Comparison of ENCODE assay signal across 9 cellular contexts in the genomic region with DNA sequence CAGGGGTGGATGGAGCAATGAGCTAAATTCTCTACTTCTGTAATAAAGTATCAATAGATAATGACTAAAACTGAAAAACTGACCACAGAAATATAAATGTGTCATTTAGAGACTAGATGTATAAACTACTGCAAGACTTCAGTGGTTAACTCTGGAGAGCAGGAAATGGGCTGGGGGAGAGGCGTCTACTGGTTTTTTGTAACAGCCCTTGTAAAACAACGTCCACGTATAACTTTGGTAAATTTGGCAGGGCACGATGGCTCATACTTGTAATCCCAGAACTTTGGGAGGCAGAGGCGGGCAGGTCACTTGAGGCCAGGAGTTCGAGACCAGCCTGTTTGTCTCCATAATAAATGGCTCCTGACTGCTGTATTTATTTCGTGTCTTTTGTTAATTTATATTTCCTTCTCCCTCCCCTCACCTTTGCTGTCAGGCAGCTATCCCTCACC. TPM values are rescaled to one million over a fixed set of nuclear protein-coding genes. Genes with fewer than 3 reads are reported as not detected.
DNase-seq lines count a peak whose midpoint lies in the region; ATAC-seq and TF ChIP-seq lines count a peak whose summit lies in the region.
"Had no signal": no experiment of that assay in that cellular context is flagged by ENCODE, and none has a peak within 500 bp of the region (broad histone marks: within the 10 kb centered on the region; RNA-seq: fewer than 3 reads in every experiment).

No MANE protein-coding gene starts in this region.

- ATAC-seq in GM21423 (IDR thresholded peaks at IDR 0.05; ENCODE audit: unreplicated experiment) (peak; percentile 52), IMR-90 (ENCODE audit: low read depth) (no peak; the same call in 1 of the 2 replicates)
- ATAC-seq in activated T-cell treated with anti-CD3 and anti-CD28 coated beads, Interleukin-2, amount 50 U/mL, for 72 hours (replicated peaks in 1 of 2), result peak; percentile 59 to 69
- peak; percentile 78 for ATAC-seq in stimulated activated effector memory CD8-positive, alpha-beta T cell treated with anti-CD3 and anti-CD28 coated beads, Interleukin-12 subunit alpha, Interleukin-12 subunit beta, amount 100 ng/mL, for 72 hours

- H3K4me1 ChIP-seq in CD8-positive, alpha-beta memory T cell (ENCODE audit: insufficient read depth, low read length), result peaks cover 80% of the 10 kb centered on the region
- H3K4me1 ChIP-seq in IMR-90 (ENCODE audit: control insufficient read depth, insufficient read depth, low read length), result peaks cover 6% of the 10 kb centered on the region; the same call in 1 of the 2 replicates

- H3K4me3 Mint-ChIP-seq in CD8-positive, alpha-beta memory T cell, result peak overlapping the region; percentile 63 to 92 (median 79)
- H3K4me3 Mint-ChIP-seq in activated T-cell treated with anti-CD3 and anti-CD28 coated beads, Interleukin-2, amount 50 U/mL, for 72 hours, result peak overlapping the region; percentile 66 to 79
- peak overlapping the region; percentile 96 for H3K4me3 Mint-ChIP-seq in stimulated activated effector memory CD8-positive, alpha-beta T cell treated with anti-CD3 and anti-CD28 coated beads, Interleukin-12 subunit alpha, Interleukin-12 subunit beta, amount 100 ng/mL, for 72 hours
- H3K4me3 Mint-ChIP-seq in HFFc6, result no peak overlapping the region

- peaks cover 3 to 26% (median 7%) of the 10 kb centered on the region in 3 donors for H3K36me3 Mint-ChIP-seq in CD8-positive, alpha-beta memory T cell
- H3K36me3 Mint-ChIP-seq in activated T-cell treated with anti-CD3 and anti-CD28 coated beads, Interleukin-2, amount 50 U/mL, for 72 hours (ENCODE audit: insufficient read depth in 2 of 2), result peaks cover 23 to 26% of the 10 kb centered on the region in 2 donors
- H3K36me3 Mint-ChIP-seq in stimulated activated effector memory CD8-positive, alpha-beta T cell treated with anti-CD3 and anti-CD28 coated beads, Interleukin-12 subunit alpha, Interleukin-12 subunit beta, amount 100 ng/mL, for 72 hours, result peaks cover 100% of the 10 kb centered on the region
- H3K36me3 Mint-ChIP-seq in HFFc6 (ENCODE audit: low read depth), result no peaks in the 10 kb centered on the region

- H3K4me1 Mint-ChIP-seq in CD8-positive, alpha-beta memory T cell, result peaks cover 84 to 94% (median 93%) of the 10 kb centered on the region in 3 donors
- peaks cover 94% of the 10 kb centered on the region for H3K4me1 Mint-ChIP-seq in activated T-cell treated with anti-CD3 and anti-CD28 coated beads, Interleukin-2, amount 50 U/mL, for 72 hours (ENCODE audit: low read depth)
- H3K4me1 Mint-ChIP-seq in stimulated activated effector memory CD8-positive, alpha-beta T cell treated with anti-CD3 and anti-CD28 coated beads, Interleukin-12 subunit alpha, Interleukin-12 subunit beta, amount 100 ng/mL, for 72 hours, result peaks cover 95% of the 10 kb centered on the region
- peaks cover 41% of the 10 kb centered on the region for H3K4me1 Mint-ChIP-seq in HFFc6 (ENCODE audit: low read depth)

- intact Hi-C loops in IMR-90 (cut with micrococcal nuclease), result no loop called here

- H3K9ac ChIP-seq in IMR-90 (ENCODE audit: low read depth, low read length), result no peak overlapping the region

- no peaks in the 10 kb centered on the region for H3K36me3 ChIP-seq in CD8-positive, alpha-beta memory T cell (ENCODE audit: insufficient read depth, low read length)
- no peaks in the 10 kb centered on the region for H3K36me3 ChIP-seq in IMR-90 (ENCODE audit: control insufficient read depth, insufficient read depth, low read length)
- H3K36me3 ChIP-seq: cardiac muscle cell had no signal

- no peak overlapping the region for H3K4me2 ChIP-seq in IMR-90 (ENCODE audit: low read depth, low read length)

- peak overlapping the region in 1 of 2 experiments; percentile 47; a peak in 1 of 4 replicates for H4K8ac ChIP-seq in IMR-90 (ENCODE audit: low read depth in 2 of 2, low read length in 2 of 2)

- peak overlapping the region; percentile 42; the same call in 1 of the 2 replicates for H3K23ac ChIP-seq in IMR-90 (ENCODE audit: low read depth, low read length)

- H3K27me3 ChIP-seq in CD8-positive, alpha-beta memory T cell (ENCODE audit: insufficient read depth, low read length, poor library complexity, severe bottlenecking), result no peaks in the 10 kb centered on the region
- H3K27me3 ChIP-seq in IMR-90 (ENCODE audit: control insufficient read depth, insufficient read depth, low read length), result no peaks in the 10 kb centered on the region
- H3K27me3 ChIP-seq: cardiac muscle cell had no signal

- H3K79me1 ChIP-seq in IMR-90 (ENCODE audit: low read depth in 1 of 2, low read length in 2 of 2), result peaks cover 9 to 31% of the 10 kb centered on the region in 2 experiments; a peak in 3 of 4 replicates

- WGBS in IMR-90 (ENCODE audit: extremely low coverage in 2 of 2, insufficient read length in 1 of 2), 2 experiments, result no CpG with 5 or more reads among the region's 7 CpGs

- no peak for TF ChIP-seq POLR2A in IMR-90 (IDR thresholded peaks at IDR 0.05; ENCODE audit: low read depth, low read length)

- in situ Hi-C loops in IMR-90 (cut with MboI; ENCODE audit: low sequenced_read_pairs), result no loop called here

- no peaks in the 10 kb centered on the region for H3K27me3 Mint-ChIP-seq in CD8-positive, alpha-beta memory T cell
- no peaks in the 10 kb centered on the region for H3K27me3 Mint-ChIP-seq in activated T-cell treated with anti-CD3 and anti-CD28 coated beads, Interleukin-2, amount 50 U/mL, for 72 hours (ENCODE audit: low read depth)
- peaks cover 5% of the 10 kb centered on the region; the same call in 1 of the 2 replicates for H3K27me3 Mint-ChIP-seq in HFFc6 (ENCODE audit: insufficient read depth)

- peak overlapping the region; percentile 40; the same call in 1 of the 2 replicates for H2BK20ac ChIP-seq in IMR-90 (ENCODE audit: low read depth, low read length)

- H3K9me3 ChIP-seq in CD8-positive, alpha-beta memory T cell (ENCODE audit: low read length), result no peaks in the 10 kb centered on the region
- no peaks in the 10 kb centered on the region for H3K9me3 ChIP-seq in IMR-90 (ENCODE audit: control insufficient read depth, insufficient read depth, low read length)

- H3K4ac ChIP-seq in IMR-90 (ENCODE audit: low read depth, low read length), result peak overlapping the region; percentile 59

- H3K18ac ChIP-seq in IMR-90 (ENCODE audit: low read depth, low read length), result no peak overlapping the region

- TF ChIP-seq CTCF in IMR-90 (conservative IDR thresholded peaks at IDR 0.05; ENCODE audit: low read depth, low read length) (no peak), HFFc6 (IDR thresholded peaks at IDR 0.05) (no peak)

- peak overlapping the region; percentile 68 for H3K14ac ChIP-seq in IMR-90 (replicated peaks; ENCODE audit: low read depth, low read length)

- CTCF ChIA-PET in CD8-positive, alpha-beta memory T cell (lab: Charles Lee), result interaction anchor here (0.7 to 2.2 kb wide), 6 partner anchors 10 to 53 kb away, joined by 3 to 8 read pairs (median 4); no protein-coding TSS in a partner anchor
- CTCF ChIA-PET in IMR-90 (lab: Yijun Ruan, JAX), result no interaction called here

- no peak overlapping the region for H4K5ac ChIP-seq in IMR-90 (ENCODE audit: low read depth, low read length)

- peak overlapping the region; percentile 87 for H2AK5ac ChIP-seq in IMR-90 (ENCODE audit: low read depth, low read length)

- BruUV-seq in IMR-90 (replicated peaks; lab: Mats Ljungman, UMichigan), result no TSS peak

- H3K27ac Mint-ChIP-seq in CD8-positive, alpha-beta memory T cell, result peak overlapping the region; percentile 94 to 99 (median 97)
- peak overlapping the region; percentile 92 for H3K27ac Mint-ChIP-seq in activated T-cell treated with anti-CD3 and anti-CD28 coated beads, Interleukin-2, amount 50 U/mL, for 72 hours
- peak overlapping the region; percentile 94 for H3K27ac Mint-ChIP-seq in stimulated activated effector memory CD8-positive, alpha-beta T cell treated with anti-CD3 and anti-CD28 coated beads, Interleukin-12 subunit alpha, Interleukin-12 subunit beta, amount 100 ng/mL, for 72 hours
- H3K27ac Mint-ChIP-seq in HFFc6, result no peak overlapping the region

- H3K4me3 ChIP-seq in CD8-positive, alpha-beta memory T cell (ENCODE audit: low read length), result peak overlapping the region; percentile 30
- H3K4me3 ChIP-seq in IMR-90 (ENCODE audit: insufficient read depth, low read depth, low read length), result no peak overlapping the region
- H3K4me3 ChIP-seq: cardiac muscle cell had no signal

- H4K91ac ChIP-seq in IMR-90 (ENCODE audit: insufficient read depth, low read depth, low read length), result no peak overlapping the region

- peak overlapping the region; percentile 17 for H2AK9ac ChIP-seq in IMR-90 (replicated peaks; ENCODE audit: low read depth, low read length, poor library complexity)

- peaks cover 10% of the 10 kb centered on the region; the same call in 1 of the 2 replicates for H4K20me1 ChIP-seq in IMR-90 (ENCODE audit: insufficient read depth, low read length)

- H2BK120ac ChIP-seq in IMR-90 (ENCODE audit: low read depth, low read length), result no peak overlapping the region

- TF ChIP-seq RAD21 in IMR-90 (IDR thresholded peaks at IDR 0.05; ENCODE audit: low read length), result no peak

- peak; percentile 44 to 82 (median 58) for DNase-seq in CD8-positive, alpha-beta memory T cell
- peak; percentile 82 for DNase-seq in IMR-90
- peak; percentile 72 to 79 for DNase-seq in activated T-cell treated with anti-CD3 and anti-CD28 coated beads, Interleukin-2, amount 50 U/mL, for 72 hours
- peak in 1 of 2 donors; percentile 84 for DNase-seq in stimulated activated effector memory CD8-positive, alpha-beta T cell treated with anti-CD3 and anti-CD28 coated beads, Interleukin-12 subunit alpha, Interleukin-12 subunit beta, amount 100 ng/mL, for 72 hours (ENCODE audit: low spot score in 2 of 2)
- DNase-seq in HFFc6, result no peak
- no peak for DNase-seq in SHP77 (lab: John Stamatoyannopoulos, UW)
- no peak for DNase-seq in NCI-H510A treated with DMSO at 0.1 percent for 48 hours (lab: John Stamatoyannopoulos, UW)

- H3K9me1 ChIP-seq in IMR-90 (ENCODE audit: insufficient read depth, low read length), result peaks cover 11% of the 10 kb centered on the region

- POLR2A ChIA-PET in CD8-positive, alpha-beta memory T cell (lab: Charles Lee), result interaction anchor here (0.8 to 4.2 kb wide), 8 partner anchors 8 to 42 kb away, joined by 3 to 27 read pairs (median 3); a partner anchor contains a TSS
- POLR2A ChIA-PET in IMR-90 (lab: Charles Lee; ENCODE audit: unreplicated experiment), result no interaction called here

- peak overlapping the region; percentile 52; the same call in 1 of the 3 replicates for H2BK15ac ChIP-seq in IMR-90 (ENCODE audit: low read depth, low read length)

- dilution Hi-C loops in IMR-90 (cut with HindIII; ENCODE audit: low sequenced_read_pairs, unreplicated experiment), result no loop called here

- no peak overlapping the region for H2AFZ ChIP-seq in IMR-90 (replicated peaks; ENCODE audit: low read length, poor library complexity)

- H3K27ac ChIP-seq in CD8-positive, alpha-beta memory T cell (ENCODE audit: low read depth, low read length), result peak overlapping the region; percentile 45
- H3K27ac ChIP-seq in IMR-90 (ENCODE audit: insufficient read depth, low read length), result no peak overlapping the region
- H3K27ac ChIP-seq: cardiac muscle cell had no signal

- H3K56ac ChIP-seq in IMR-90 (ENCODE audit: extremely low read depth, insufficient read depth, low read length), result no peak overlapping the region

- no peaks in the 10 kb centered on the region for H3K9me3 Mint-ChIP-seq in CD8-positive, alpha-beta memory T cell
- no peaks in the 10 kb centered on the region for H3K9me3 Mint-ChIP-seq in activated T-cell treated with anti-CD3 and anti-CD28 coated beads, Interleukin-2, amount 50 U/mL, for 72 hours
- peaks cover 2% of the 10 kb centered on the region for H3K9me3 Mint-ChIP-seq in stimulated activated effector memory CD8-positive, alpha-beta T cell treated with anti-CD3 and anti-CD28 coated beads, Interleukin-12 subunit alpha, Interleukin-12 subunit beta, amount 100 ng/mL, for 72 hours
- H3K9me3 Mint-ChIP-seq in HFFc6, result no peaks in the 10 kb centered on the region

- H2BK5ac ChIP-seq in IMR-90 (ENCODE audit: low read depth, low read length, poor library complexity, severe bottlenecking), result no peak overlapping the region

RNA-seq across cellular contexts. Expression of a gene that starts 12.5 kb away (rescaled TPM):
- 100 to 1,000 TPM; 187 to 195 TPM for total RNA-seq in CD8-positive, alpha-beta memory T cell
- 132 TPM for polyA plus RNA-seq in CD8-positive, alpha-beta memory T cell
- 4.8 and 8.6 TPM in 2 replicates for total RNA-seq in IMR-90 (2012; rRNA removed)
- 12.1 and 13.7 TPM in 2 replicates for polyA plus RNA-seq in IMR-90 (2012; rRNA removed)
- 2.6 and 9.4 TPM in 2 replicates for polyA plus RNA-seq in IMR-90 (2012; cell fraction: cytosol; rRNA removed)
- 1.7 and 10.6 TPM in 2 replicates for polyA plus RNA-seq in IMR-90 (2012; cell fraction: nucleus; rRNA removed; ENCODE audit: low replicate concordance)
- total RNA-seq in activated T-cell treated with anti-CD3 and anti-CD28 coated beads, Interleukin-2, amount 50 U/mL, for 72 hours, result 100 to 1,000 TPM; 203 to 205 TPM
- 10 to 100 TPM in 4 of 6 experiments, 1 to 10 TPM in 2; 6.9 to 13.7 (median 13.0) TPM for total RNA-seq in HFFc6 (2021; fragmentation: NEBNext Ultra II Directional; extraction: Animal tissue kit (Norgen Biotek cat#: 25700))

RNA-seq across cellular contexts. Expression of a gene that starts 41.8 kb away (rescaled TPM):
- 10 to 100 TPM; 11.5 to 11.9 TPM for total RNA-seq in CD8-positive, alpha-beta memory T cell
- 43.9 TPM for polyA plus RNA-seq in CD8-positive, alpha-beta memory T cell
- total RNA-seq in IMR-90 (2012; rRNA removed), result 11.7 and 12.7 TPM in 2 replicates
- 11.7 and 12.1 TPM in 2 replicates for polyA plus RNA-seq in IMR-90 (2012; rRNA removed)
- 16.6 and 26.3 TPM in 2 replicates for polyA plus RNA-seq in IMR-90 (2012; cell fraction: cytosol; rRNA removed)
- polyA plus RNA-seq in IMR-90 (2012; cell fraction: nucleus; rRNA removed; ENCODE audit: low replicate concordance), result 2.0 and 5.7 TPM in 2 replicates
- 10 to 100 TPM; 13.0 to 14.5 TPM for total RNA-seq in activated T-cell treated with anti-CD3 and anti-CD28 coated beads, Interleukin-2, amount 50 U/mL, for 72 hours
- total RNA-seq in HFFc6 (2021; fragmentation: NEBNext Ultra II Directional; extraction: Animal tissue kit (Norgen Biotek cat#: 25700)), result 10 to 100 TPM in 1 of 6 experiments, 1 to 10 TPM in 5; 7.8 to 11.0 (median 8.4) TPM

RNA-seq across cellular contexts. Expression of a gene that starts 41.9 kb away (rescaled TPM):
- total RNA-seq in CD8-positive, alpha-beta memory T cell, result 10 to 100 TPM; 17.4 to 17.9 TPM
- polyA plus RNA-seq in CD8-positive, alpha-beta memory T cell, result 22.4 TPM
- 11.8 and 17.5 TPM in 2 replicates for total RNA-seq in IMR-90 (2012; rRNA removed)
- 8.0 and 9.2 TPM in 2 replicates for polyA plus RNA-seq in IMR-90 (2012; rRNA removed)
- polyA plus RNA-seq in IMR-90 (2012; cell fraction: cytosol; rRNA removed), result 2.2 and 2.9 TPM in 2 replicates
- 2.9 and 29.2 TPM in 2 replicates for polyA plus RNA-seq in IMR-90 (2012; cell fraction: nucleus; rRNA removed; ENCODE audit: low replicate concordance)
- total RNA-seq in activated T-cell treated with anti-CD3 and anti-CD28 coated beads, Interleukin-2, amount 50 U/mL, for 72 hours, result 10 to 100 TPM; 27.5 to 32.9 TPM
- total RNA-seq in HFFc6 (2021; fragmentation: NEBNext Ultra II Directional; extraction: Animal tissue kit (Norgen Biotek cat#: 25700)), result 10 to 100 TPM; 13.2 to 21.0 (median 17.4) TPM

Comparison
In these comparisons a context has a peak if more than half of its experiments do, and no peak if none do; other contexts are left out.
1. DNase-seq: peak in CD8-positive, alpha-beta memory T cell (5 of 5), IMR-90 (single experiment) and activated T-cell treated with anti-CD3 and anti-CD28 coated beads, Interleukin-2, amount 50 U/mL, for 72 hours (2 of 2); none in HFFc6 (single experiment), SHP77 (0 of 2) and NCI-H510A treated with DMSO at 0.1 percent for 48 hours (single experiment).
2. RNA of a gene that starts 12.5 kb away (total RNA-seq): 203 to 205 TPM in activated T-cell treated with anti-CD3 and anti-CD28 coated beads, Interleukin-2, amount 50 U/mL, for 72 hours and 187 to 195 TPM in CD8-positive, alpha-beta memory T cell; 6.9 to 13.7 TPM in HFFc6 and 4.8 to 8.6 TPM in IMR-90; every median in the first group is over 10 times any median in the second.